Comparison of ENCODE assay signal across 1 cellular context in genomic region chr12:18850752-18851151, GRCh38.
TF ChIP-seq lines count a peak whose summit lies in the region.

No MANE protein-coding gene starts in this region.

TF ChIP-seq in SK-N-SH, 30 proteins besides CTCF, POLR2A, EP300 and RAD21:
- no peak for TF ChIP-seq REST (IDR thresholded peaks at IDR 0.05; ENCODE audit: low read depth, low read length)
- no peak for TF ChIP-seq USF1 (IDR thresholded peaks at IDR 0.05; ENCODE audit: borderline replicate concordance, low read depth)
